8 cellular contexts compared by ENCODE assay signal in genomic region chr2:206693399-206694137, GRCh38. TPM values are rescaled to one million over a fixed set of nuclear protein-coding genes. Genes with fewer than 3 reads are reported as not detected.
DNase-seq lines count a peak whose midpoint lies in the region; ATAC-seq and TF ChIP-seq lines count a peak whose summit lies in the region.

No MANE protein-coding gene starts in this region.

- in situ Hi-C loops in HAP-1 (cut with MboI; ENCODE audit: low sequenced_read_pairs) = loop anchor here (5.0 to 25.0 kb wide), 4 partner anchors 94 to 781 kb away; no protein-coding TSS in a partner anchor

- H3K9me3 ChIP-seq in HAP-1 = no peaks in the 10 kb centered on the region
- H3K9me3 ChIP-seq in esophagus muscularis mucosa = no peaks in the 10 kb centered on the region

- 40% methylated on average over 5 of the region's 5 CpGs for WGBS in esophagus muscularis mucosa

- H3K4me1 Mint-ChIP-seq in natural killer cell = no peaks in the 10 kb centered on the region
- peaks cover 3% of the 10 kb centered on the region for H3K4me1 Mint-ChIP-seq in activated CD4-positive, alpha-beta memory T cell treated with anti-CD3 and anti-CD28 coated beads for 36 hours (ENCODE audit: low read depth)

- CTCF ChIA-PET in activated CD4-positive, alpha-beta memory T cell treated with anti-CD3 and anti-CD28 coated beads for 36 hours (lab: Charles Lee) = interaction anchor here (0.6 to 2.6 kb wide), 5 partner anchors 35 to 779 kb away, joined by 3 to 33 read pairs (median 4); no protein-coding TSS in a partner anchor

- DNase-seq in activated T-cell treated with anti-CD3 and anti-CD28 coated beads for 24 hours (ENCODE audit: low read depth) (peak; percentile 34), HAP-1 (ENCODE audit: low spot score in 2 of 2) (peak; percentile 61 to 73), NCI-H1694 treated with DMSO at 0.1 percent for 48 hours (lab: John Stamatoyannopoulos, UW) (peak; percentile 69), T-helper 9 cell (peak; percentile 4), esophagus muscularis mucosa (ENCODE audit: extremely low spot score) (no peak), natural killer cell (no peak)
- DNase-seq in activated T-cell treated with anti-CD3 and anti-CD28 coated beads, Interleukin-2, amount 50 U/mL, for 1 hour = no peak
- DNase-seq in activated CD4-positive, alpha-beta memory T cell treated with anti-CD3 and anti-CD28 coated beads for 36 hours = no peak

- H3K4me3 ChIP-seq in HAP-1 (no peak overlapping the region), esophagus muscularis mucosa (no peak overlapping the region)

- H3K27ac ChIP-seq in esophagus muscularis mucosa (replicated peaks in 1 of 4) = no peak overlapping the region

- H3K27ac Mint-ChIP-seq in natural killer cell = no peak overlapping the region
- no peak overlapping the region for H3K27ac Mint-ChIP-seq in activated CD4-positive, alpha-beta memory T cell treated with anti-CD3 and anti-CD28 coated beads for 36 hours

- H3K4me3 Mint-ChIP-seq in natural killer cell = no peak overlapping the region
- no peak overlapping the region for H3K4me3 Mint-ChIP-seq in activated CD4-positive, alpha-beta memory T cell treated with anti-CD3 and anti-CD28 coated beads for 36 hours

- H3K27me3 ChIP-seq in HAP-1 (ENCODE audit: low read depth) (no peaks in the 10 kb centered on the region), esophagus muscularis mucosa (no peaks in the 10 kb centered on the region)

- TF ChIP-seq POLR2A in esophagus muscularis mucosa (IDR thresholded peaks at IDR 0.05; ENCODE audit: low read depth) = no peak

- intact Hi-C loops in esophagus muscularis mucosa (cut with DNase I) = loop anchor here (2.0 to 10.0 kb wide), 2 partner anchors 71 to 781 kb away; partner anchors contain the start of genes FASTKD2 and MDH1B
- intact Hi-C loops in natural killer cell (cut with micrococcal nuclease) = loop anchor here (1.0 to 5.0 kb wide), 3 partner anchors 88 to 1379 kb away; no protein-coding TSS in a partner anchor
- intact Hi-C loops in activated CD4-positive, alpha-beta memory T cell treated with anti-CD3 and anti-CD28 coated beads for 36 hours (cut with micrococcal nuclease) = loop anchor here (1.0 to 10.0 kb wide), 5 partner anchors 74 to 782 kb away; partner anchors contain the start of genes FASTKD2 and MDH1B

- peak; percentile 58 to 63 (median 61) for TF ChIP-seq CTCF in esophagus muscularis mucosa (IDR thresholded peaks at IDR 0.05)
- TF ChIP-seq CTCF in natural killer cell (IDR thresholded peaks at IDR 0.05) = peak; percentile 62

- TF ChIP-seq EP300 in esophagus muscularis mucosa (IDR thresholded peaks at IDR 0.05) = no peak

- POLR2A ChIA-PET in activated CD4-positive, alpha-beta memory T cell treated with anti-CD3 and anti-CD28 coated beads for 36 hours (lab: Charles Lee) = no interaction called here

- ATAC-seq in natural killer cell = peak in 2 of 3 donors; percentile 52 to 63

- no peaks in the 10 kb centered on the region for H3K9me3 Mint-ChIP-seq in natural killer cell
- H3K9me3 Mint-ChIP-seq in activated CD4-positive, alpha-beta memory T cell treated with anti-CD3 and anti-CD28 coated beads for 36 hours = no peaks in the 10 kb centered on the region

- H3K4me1 ChIP-seq in HAP-1 (no peaks in the 10 kb centered on the region), esophagus muscularis mucosa (no peaks in the 10 kb centered on the region)

- no peaks in the 10 kb centered on the region for H3K36me3 Mint-ChIP-seq in natural killer cell
- H3K36me3 Mint-ChIP-seq in activated CD4-positive, alpha-beta memory T cell treated with anti-CD3 and anti-CD28 coated beads for 36 hours = no peaks in the 10 kb centered on the region

- peaks cover 3 to 7% of the 10 kb centered on the region in 2 donors for H3K27me3 Mint-ChIP-seq in natural killer cell (ENCODE audit: low read depth in 2 of 2)
- H3K27me3 Mint-ChIP-seq in activated CD4-positive, alpha-beta memory T cell treated with anti-CD3 and anti-CD28 coated beads for 36 hours = no peaks in the 10 kb centered on the region

- H3K36me3 ChIP-seq in HAP-1 (replicated peaks) (no peaks in the 10 kb centered on the region), esophagus muscularis mucosa (no peaks in the 10 kb centered on the region)

RNA-seq across cellular contexts. Expression of gene DYTN, which starts 24.6 kb away (rescaled TPM):
- not detected for total RNA-seq in esophagus muscularis mucosa
- total RNA-seq in natural killer cell = not detected
- not detected for total RNA-seq in activated CD4-positive, alpha-beta memory T cell treated with anti-CD3 and anti-CD28 coated beads for 36 hours

RNA-seq across cellular contexts. Expression of gene FAM237A, which starts 51.3 kb away (rescaled TPM):
- total RNA-seq in esophagus muscularis mucosa (not detected), natural killer cell (not detected)
- total RNA-seq in activated CD4-positive, alpha-beta memory T cell treated with anti-CD3 and anti-CD28 coated beads for 36 hours = not detected

Comparison
In these comparisons a context has a peak if more than half of its experiments do, and no peak if none do; other contexts are left out.
1. DNase-seq: peak in activated T-cell treated with anti-CD3 and anti-CD28 coated beads for 24 hours (single experiment), HAP-1 (2 of 2), NCI-H1694 treated with DMSO at 0.1 percent for 48 hours (single experiment) and T-helper 9 cell (single experiment); none in activated T-cell treated with anti-CD3 and anti-CD28 coated beads, Interleukin-2, amount 50 U/mL, for 1 hour (single experiment), esophagus muscularis mucosa (single experiment), natural killer cell (single experiment) and activated CD4-positive, alpha-beta memory T cell treated with anti-CD3 and anti-CD28 coated beads for 36 hours (single experiment).